In the genomic region with DNA sequence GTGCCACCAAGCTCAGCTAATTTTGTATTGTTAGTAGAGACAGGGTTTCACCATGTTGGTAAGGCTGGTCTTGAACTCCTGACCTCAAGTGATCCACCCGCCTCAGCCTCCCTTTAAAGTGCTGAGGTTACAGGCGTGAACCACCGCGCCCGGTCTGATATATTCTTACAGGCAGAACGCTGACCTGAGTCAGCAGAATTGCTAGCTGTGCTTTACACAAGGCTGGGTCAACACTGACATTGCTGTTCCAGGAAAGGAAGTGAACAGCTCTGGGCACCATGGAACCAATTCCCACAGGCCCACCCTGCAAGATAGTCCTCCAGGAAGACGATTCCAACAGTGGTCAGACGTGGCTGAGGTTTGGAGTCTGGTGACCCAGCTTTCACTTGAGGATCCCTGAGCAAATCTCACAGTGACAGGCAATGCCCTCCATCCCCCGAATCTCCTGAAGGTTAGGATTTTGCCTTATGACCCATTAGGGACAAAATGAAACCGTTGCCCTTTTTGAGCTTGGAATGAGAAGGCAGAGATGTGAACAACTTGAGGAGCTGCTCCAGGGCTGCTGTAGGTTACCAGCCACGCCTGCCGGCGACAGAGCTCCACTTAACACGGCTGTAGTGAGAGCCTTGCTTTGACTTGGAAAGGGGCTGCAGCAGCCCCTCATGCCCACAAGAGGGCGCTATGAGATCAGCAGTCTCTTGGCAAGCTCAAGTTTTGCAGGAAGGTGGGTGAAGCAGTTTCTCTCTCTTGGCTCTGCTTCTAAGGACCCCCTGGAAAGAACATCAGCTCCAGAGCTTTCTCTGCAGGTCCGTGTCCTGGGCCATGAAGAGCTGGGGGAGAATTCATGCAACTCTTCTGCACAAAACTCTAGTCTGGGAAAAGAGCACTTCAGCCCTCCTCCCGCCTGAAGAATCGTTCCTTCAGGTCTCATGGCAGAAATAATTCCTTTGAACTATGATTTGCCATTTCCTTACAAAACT, we compare ENCODE assay signal across 8 cellular contexts.
A peak's percentile ranks its signal among the peaks of the same experiment; 100 is the strongest.
DNase-seq lines count a peak whose midpoint lies in the region; ATAC-seq and TF ChIP-seq lines count a peak whose summit lies in the region.

No MANE protein-coding gene starts in this region.

- H3K27me3 Mint-ChIP-seq in activated CD4-positive, alpha-beta T cell treated with anti-CD3 and anti-CD28 coated beads, Interleukin-2, amount 10 ng/mL, durations not matched to agents 24 days and 14 days, result peaks cover 16% of the 10 kb centered on the region
- H3K27me3 Mint-ChIP-seq in dendritic cell treated with granulocyte-macrophage colony-stimulating factor and Interleukin-4, amounts not matched to agents 40 ng/mL and 50 ng/mL, for 4 days, result no peaks in the 10 kb centered on the region

- no peaks in the 10 kb centered on the region for H3K4me1 Mint-ChIP-seq in activated CD4-positive, alpha-beta T cell treated with anti-CD3 and anti-CD28 coated beads, Interleukin-2, amount 10 ng/mL, durations not matched to agents 24 days and 14 days
- peaks cover 31% of the 10 kb centered on the region for H3K4me1 Mint-ChIP-seq in dendritic cell treated with granulocyte-macrophage colony-stimulating factor and Interleukin-4, amounts not matched to agents 40 ng/mL and 50 ng/mL, for 4 days (ENCODE audit: low read depth)

- no peaks in the 10 kb centered on the region for H3K9me3 ChIP-seq in right lobe of liver

- no peak overlapping the region for H3K27ac Mint-ChIP-seq in activated CD4-positive, alpha-beta T cell treated with anti-CD3 and anti-CD28 coated beads, Interleukin-2, amount 10 ng/mL, durations not matched to agents 24 days and 14 days
- H3K27ac Mint-ChIP-seq in dendritic cell treated with granulocyte-macrophage colony-stimulating factor and Interleukin-4, amounts not matched to agents 40 ng/mL and 50 ng/mL, for 4 days, result peak overlapping the region; percentile 20

- intact Hi-C loops in activated CD4-positive, alpha-beta T cell treated with anti-CD3 and anti-CD28 coated beads, Interleukin-2, amount 10 ng/mL, durations not matched to agents 24 days and 14 days (cut with micrococcal nuclease), result loop anchor here (1.0 kb wide), 1 partner anchor 108 kb away; no protein-coding TSS in a partner anchor
- intact Hi-C loops in dendritic cell treated with granulocyte-macrophage colony-stimulating factor and Interleukin-4, amounts not matched to agents 40 ng/mL and 50 ng/mL, for 4 days (cut with micrococcal nuclease), result loop anchor here (1.0 kb wide), 1 partner anchor 108 kb away; no protein-coding TSS in a partner anchor
- intact Hi-C loops in right lobe of liver (cut with DNase I), result no loop called here

- no peaks in the 10 kb centered on the region for H3K36me3 Mint-ChIP-seq in activated CD4-positive, alpha-beta T cell treated with anti-CD3 and anti-CD28 coated beads, Interleukin-2, amount 10 ng/mL, durations not matched to agents 24 days and 14 days (ENCODE audit: low read depth)
- H3K36me3 Mint-ChIP-seq in dendritic cell treated with granulocyte-macrophage colony-stimulating factor and Interleukin-4, amounts not matched to agents 40 ng/mL and 50 ng/mL, for 4 days (ENCODE audit: low read depth), result peaks cover 13% of the 10 kb centered on the region

- H3K27me3 ChIP-seq in GM06990 (replicated peaks; ENCODE audit: control insufficient read depth, insufficient read depth, low read length), result no peaks in the 10 kb centered on the region; the same call in none of the 2 replicates
- no peaks in the 10 kb centered on the region for H3K27me3 ChIP-seq in right lobe of liver

- TF ChIP-seq POLR2A in right lobe of liver (IDR thresholded peaks at IDR 0.05), result no peak

- WGBS in right lobe of liver (ENCODE audit: insufficient coverage, low coverage, low lambda C conversion rate, missing lambda C conversion rate), result 26% methylated on average over 10 of the region's 18 CpGs

- H3K4me3 Mint-ChIP-seq in activated CD4-positive, alpha-beta T cell treated with anti-CD3 and anti-CD28 coated beads, Interleukin-2, amount 10 ng/mL, durations not matched to agents 24 days and 14 days, result no peak overlapping the region
- H3K4me3 Mint-ChIP-seq in dendritic cell treated with granulocyte-macrophage colony-stimulating factor and Interleukin-4, amounts not matched to agents 40 ng/mL and 50 ng/mL, for 4 days, result peak overlapping the region; percentile 37

- peak; percentile 70 for ATAC-seq in HG03432 (IDR thresholded peaks at IDR 0.05; ENCODE audit: unreplicated experiment)
- peak; percentile 92 to 97 (median 92) for ATAC-seq in right lobe of liver
- ATAC-seq in HG02938 (IDR thresholded peaks at IDR 0.05; ENCODE audit: unreplicated experiment), result no peak

- TF ChIP-seq CTCF in GM06990 (IDR thresholded peaks at IDR 0.05; ENCODE audit: insufficient read depth, low read length, poor library complexity, severe bottlenecking), result peak; percentile 98
- TF ChIP-seq CTCF in right lobe of liver (IDR thresholded peaks at IDR 0.05), result peak; percentile 87 to 99 (median 98)

- no peak overlapping the region for H3K4me3 ChIP-seq in GM06990 (replicated peaks; ENCODE audit: low read depth, low read length)
- H3K4me3 ChIP-seq in right lobe of liver, result peak overlapping the region in 1 of 3 donors; percentile 16

- H3K9me3 Mint-ChIP-seq in activated CD4-positive, alpha-beta T cell treated with anti-CD3 and anti-CD28 coated beads, Interleukin-2, amount 10 ng/mL, durations not matched to agents 24 days and 14 days, result no peaks in the 10 kb centered on the region
- H3K9me3 Mint-ChIP-seq in dendritic cell treated with granulocyte-macrophage colony-stimulating factor and Interleukin-4, amounts not matched to agents 40 ng/mL and 50 ng/mL, for 4 days, result no peaks in the 10 kb centered on the region

- peak; percentile 50 for DNase-seq in GM06990 (ENCODE audit: extremely low read depth, insufficient read length)
- peak; percentile 70 to 92 for DNase-seq in NCI-H524 (lab: John Stamatoyannopoulos, UW)
- peak; percentile 91 for DNase-seq in activated CD4-positive, alpha-beta T cell treated with anti-CD3 and anti-CD28 coated beads, Interleukin-2, amount 10 ng/mL, durations not matched to agents 24 days and 14 days
- peak; percentile 73 to 76 (median 74) for DNase-seq in right lobe of liver
- DNase-seq in stimulated activated CD4-positive, alpha-beta T cell treated with anti-CD3 and anti-CD28 coated beads, Interleukin-4, amount 100 ng/mL, for 24 hours, result peak; percentile 68

- H3K4me1 ChIP-seq in right lobe of liver, result peaks cover 0 to 4% (median 2%) of the 10 kb centered on the region in 4 donors

- no peak overlapping the region for H3K27ac ChIP-seq in right lobe of liver

- H3K36me3 ChIP-seq in GM06990 (ENCODE audit: control insufficient read depth, insufficient read depth, low read length) (no peaks in the 10 kb centered on the region), right lobe of liver (no peaks in the 10 kb centered on the region)

Comparison
In these comparisons a context has a peak if more than half of its experiments do, and no peak if none do; other contexts are left out.
1. intact Hi-C loops: an anchor here in activated CD4-positive, alpha-beta T cell treated with anti-CD3 and anti-CD28 coated beads, Interleukin-2, amount 10 ng/mL, durations not matched to agents 24 days and 14 days (1.0 kb wide) and dendritic cell treated with granulocyte-macrophage colony-stimulating factor and Interleukin-4, amounts not matched to agents 40 ng/mL and 50 ng/mL, for 4 days (1.0 kb wide); none called in right lobe of liver.